17 cellular contexts compared by ENCODE assay signal in the genomic region with DNA sequence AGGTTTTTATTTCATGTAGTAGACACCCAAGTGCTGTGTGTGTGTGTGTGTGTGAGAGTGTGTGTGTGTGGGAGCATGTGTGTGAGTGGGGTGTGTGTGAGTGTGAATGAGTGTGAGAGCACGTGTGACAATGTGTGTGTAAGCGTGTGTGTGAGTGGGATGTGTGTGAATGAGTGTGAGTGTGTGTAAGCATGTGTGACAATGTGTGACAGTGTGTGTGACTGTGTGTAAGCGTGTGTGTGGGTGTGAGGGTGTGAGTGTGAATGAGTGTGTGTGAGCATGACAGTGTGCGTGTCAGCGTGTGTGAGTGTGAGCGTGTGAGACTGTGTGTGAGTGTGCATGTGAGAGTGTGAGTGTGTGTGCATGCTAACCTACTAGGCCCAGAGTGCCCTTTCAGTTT. TPM values are rescaled to one million over a fixed set of nuclear protein-coding genes. Genes with fewer than 3 reads are reported as not detected.
"Had no signal": no experiment of that assay in that cellular context is flagged by ENCODE, and none has a peak within 500 bp of the region (broad histone marks: within the 10 kb centered on the region; RNA-seq: fewer than 3 reads in every experiment).

No MANE protein-coding gene starts in this region.

- H3K9me3 Mint-ChIP-seq: activated naive CD8-positive, alpha-beta T cell treated with anti-CD3 and anti-CD28 coated beads, Interleukin-2, amount 50 U/mL, for 24 hours; effector memory CD8-positive, alpha-beta T cell; nephron had no signal

- ATAC-seq: activated naive CD8-positive, alpha-beta T cell treated with anti-CD3 and anti-CD28 coated beads, Interleukin-2, amount 50 U/mL, for 24 hours; effector memory CD8-positive, alpha-beta T cell; left cardiac atrium had no signal

- H3K4me3 ChIP-seq: stomach had no signal

- H3K27ac ChIP-seq: VCaP had no signal

- H3K27ac Mint-ChIP-seq: activated naive CD8-positive, alpha-beta T cell treated with anti-CD3 and anti-CD28 coated beads, Interleukin-2, amount 50 U/mL, for 24 hours; dendritic cell treated with granulocyte-macrophage colony-stimulating factor and Interleukin-4, amounts not matched to agents 40 ng/mL and 50 ng/mL, for 4 days; effector memory CD8-positive, alpha-beta T cell; memory B cell; nephron had no signal

- H3K4me1 Mint-ChIP-seq: nephron had no signal

- FAIRE-seq: small intestine had no signal

- DNase-seq: activated CD4-positive, alpha-beta T cell treated with anti-CD3 and anti-CD28 coated beads for 48 hours; activated CD8-positive, alpha-beta memory T cell treated with anti-CD3 and anti-CD28 coated beads for 24 hours; activated naive CD4-positive, alpha-beta T cell treated with Interleukin-2 at 50 U/mL for 16 hours; activated naive CD8-positive, alpha-beta T cell treated with anti-CD3 and anti-CD28 coated beads, Interleukin-2, amount 50 U/mL, for 24 hours; effector memory CD8-positive, alpha-beta T cell; erythroblast; left cardiac atrium; retina; small intestine; stomach; T1000 had no signal

- H3K36me3 ChIP-seq: stomach had no signal

- H3K4me3 Mint-ChIP-seq: activated naive CD8-positive, alpha-beta T cell treated with anti-CD3 and anti-CD28 coated beads, Interleukin-2, amount 50 U/mL, for 24 hours; dendritic cell treated with granulocyte-macrophage colony-stimulating factor and Interleukin-4, amounts not matched to agents 40 ng/mL and 50 ng/mL, for 4 days; effector memory CD8-positive, alpha-beta T cell; memory B cell; nephron had no signal

RNA-seq across cellular contexts. Expression of a gene that starts 43.7 kb away (rescaled TPM):
- total RNA-seq: glomerular endothelial cell, left cardiac atrium, SK-MEL-5, stomach had no signal
- polyA plus RNA-seq: small intestine, stomach had no signal
